Comparison of ENCODE assay signal across 6 cellular contexts in the genomic region with DNA sequence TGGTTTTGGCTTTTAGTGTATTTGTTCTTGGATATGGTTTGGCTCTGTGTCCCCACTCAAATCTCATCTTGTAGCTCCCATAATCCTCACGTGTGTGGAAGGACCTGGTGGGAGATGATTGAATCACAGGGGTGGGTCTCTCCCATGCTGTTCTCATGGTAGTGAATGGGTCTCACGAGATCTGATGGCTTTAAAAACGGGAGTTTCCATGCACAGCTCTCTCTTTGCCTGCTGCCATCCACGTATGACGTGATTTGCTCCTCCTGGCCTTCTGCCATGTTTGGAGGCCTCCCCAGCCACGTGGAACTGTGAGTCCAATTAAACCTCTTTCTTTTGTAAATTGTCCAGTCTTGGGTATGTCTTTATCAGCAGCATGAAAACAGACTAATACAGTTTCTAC. TPM values are rescaled to one million over a fixed set of nuclear protein-coding genes. Genes with fewer than 3 reads are reported as not detected.
"Had no signal": no experiment of that assay in that cellular context is flagged by ENCODE, and none has a peak within 500 bp of the region (broad histone marks: within the 10 kb centered on the region; RNA-seq: fewer than 3 reads in every experiment).

No MANE protein-coding gene starts in this region.

RNA-seq across cellular contexts. Expression of gene ALKAL2, which starts 28.0 kb away (rescaled TPM):
- total RNA-seq: activated B cell treated with CpG ODN at 0.5 μM for 24 hours; activated CD4-positive, alpha-beta memory T cell treated with anti-CD3 and anti-CD28 coated beads for 36 hours; activated CD8-positive, alpha-beta memory T cell treated with anti-CD3 and anti-CD28 coated beads for 36 hours; activated CD8-positive, alpha-beta T cell treated with anti-CD3 and anti-CD28 coated beads for 36 hours; activated T-cell treated with anti-CD3 and anti-CD28 coated beads, Interleukin-2, amount 50 U/mL, for 4 hours; bronchial epithelial cell had no signal
